1 cellular context compared by ENCODE assay signal in genomic region chr17:42290577-42290976, GRCh38.
TF ChIP-seq lines count a peak whose summit lies in the region.

No MANE protein-coding gene starts in this region.

TF ChIP-seq in K562, 482 proteins besides CTCF, POLR2A, EP300 and RAD21 (continues in another document):
- peak; percentile 41 for TF ChIP-seq PRDM10 (IDR thresholded peaks at IDR 0.05; ENCODE audit: partially characterized antibody)
- TF ChIP-seq RFX1 (IDR thresholded peaks at IDR 0.05): no peak
- no peak for TF ChIP-seq KHSRP (IDR thresholded peaks at IDR 0.05)
- peak; percentile 83 to 91 for TF ChIP-seq KDM1A (IDR thresholded peaks at IDR 0.05)
- TF ChIP-seq BHLHE40 (IDR thresholded peaks at IDR 0.05; ENCODE audit: low read length): no peak
- 0 out of 4 replicates have a peak, but pooled peaks of 1 of the 2 experiments have one; percentile 8 for TF ChIP-seq RCOR1 (IDR thresholded peaks at IDR 0.05; ENCODE audit: borderline replicate concordance in 1 of 2, low read depth in 2 of 2, low read length in 2 of 2)
- no peak for TF ChIP-seq KDM4B (IDR thresholded peaks at IDR 0.05; ENCODE audit: borderline replicate concordance in 2 of 2, low read depth in 1 of 2)
- TF ChIP-seq ZNF212 (CRISPR knock-in tag; IDR thresholded peaks at IDR 0.05): no peak
- TF ChIP-seq L3MBTL2 (IDR thresholded peaks at IDR 0.05): no peak
- no peak for TF ChIP-seq FOXM1 (IDR thresholded peaks at IDR 0.05; ENCODE audit: low read depth)
- TF ChIP-seq FOXM1 (CRISPR knock-in tag; IDR thresholded peaks at IDR 0.05; ENCODE audit: low read depth): no peak
- no peak for TF ChIP-seq NR4A1 (CRISPR knock-in tag; IDR thresholded peaks at IDR 0.05)
- peak; percentile 38; the same call in 1 of the 2 replicates for TF ChIP-seq NR4A1 (tag; IDR thresholded peaks at IDR 0.05)
- TF ChIP-seq ZNF347 (CRISPR knock-in tag; IDR thresholded peaks at IDR 0.05; ENCODE audit: low read depth): no peak
- TF ChIP-seq ZBTB43 (CRISPR knock-in tag; IDR thresholded peaks at IDR 0.05): no peak
- no peak for TF ChIP-seq MITF (IDR thresholded peaks at IDR 0.05)
- no peak for TF ChIP-seq GTF2E2 (tag; IDR thresholded peaks at IDR 0.05)
- no peak for TF ChIP-seq MIER1 (IDR thresholded peaks at IDR 0.05; ENCODE audit: low read depth)
- TF ChIP-seq EZH2 (IDR thresholded peaks at IDR 0.05; ENCODE audit: borderline replicate concordance, low read depth, low read length): no peak
- peak; percentile 82; the same call in 1 of the 2 replicates for TF ChIP-seq SMARCA5 (IDR thresholded peaks at IDR 0.05)
- TF ChIP-seq TCF3 (CRISPR knock-in tag; IDR thresholded peaks at IDR 0.05): no peak
- no peak for TF ChIP-seq CHD2 (IDR thresholded peaks at IDR 0.05; ENCODE audit: low read depth, low read length)
- no peak for TF ChIP-seq ZNF134 (CRISPR knock-in tag; conservative IDR thresholded peaks at IDR 0.05)
- TF ChIP-seq CHD4 (IDR thresholded peaks at IDR 0.05; ENCODE audit: insufficient read depth, insufficient replicate concordance, low read depth, low read length, poor library complexity, severe bottlenecking): no peak
- no peak for TF ChIP-seq ZNF512 (tag; IDR thresholded peaks at IDR 0.05)
- no peak for TF ChIP-seq DLX4 (CRISPR knock-in tag; IDR thresholded peaks at IDR 0.05)
- no peak for TF ChIP-seq MAFF (IDR thresholded peaks at IDR 0.05; ENCODE audit: low read length)
- TF ChIP-seq HDAC1 (IDR thresholded peaks at IDR 0.05): peak in 1 of 2 experiments; percentile 14; a peak in 2 of 4 replicates
- TF ChIP-seq MNT (conservative IDR thresholded peaks at IDR 0.05): no peak
- peak; percentile 87 for TF ChIP-seq ADNP (tag; IDR thresholded peaks at IDR 0.05)
- TF ChIP-seq ZNF197 (CRISPR knock-in tag; IDR thresholded peaks at IDR 0.05; ENCODE audit: low read depth): no peak
- TF ChIP-seq RNF2 (IDR thresholded peaks at IDR 0.05): no peak
- no peak for TF ChIP-seq MBD1 (CRISPR knock-in tag; IDR thresholded peaks at IDR 0.05)
- TF ChIP-seq GATAD2A (IDR thresholded peaks at IDR 0.05): no peak
- peak; percentile 95 for TF ChIP-seq RBM25 (IDR thresholded peaks at IDR 0.05; ENCODE audit: low read depth, low read length, severe bottlenecking)
- TF ChIP-seq PRPF4 (IDR thresholded peaks at IDR 0.05; ENCODE audit: insufficient read depth, low read depth, low read length, poor library complexity, severe bottlenecking): no peak
- TF ChIP-seq ZNF274 (IDR thresholded peaks at IDR 0.05; ENCODE audit: borderline replicate concordance, low read depth, low read length): no peak
- no peak for TF ChIP-seq MED1 (CRISPR knock-in tag; IDR thresholded peaks at IDR 0.05; ENCODE audit: borderline replicate concordance)
- TF ChIP-seq SIN3A (IDR thresholded peaks at IDR 0.05; ENCODE audit: borderline replicate concordance in 2 of 2, control insufficient read depth in 1 of 2, low read depth in 2 of 2, low read length in 2 of 2): peak in 1 of 2 experiments; percentile 72; a peak in 1 of 4 replicates
- TF ChIP-seq ZNF146 (CRISPR knock-in tag; IDR thresholded peaks at IDR 0.05; ENCODE audit: unreplicated experiment): no peak
- no peak for TF ChIP-seq FOXA3 (CRISPR knock-in tag; conservative IDR thresholded peaks at IDR 0.05 in 1 of 2, IDR thresholded peaks at IDR 0.05 in 1 of 2)
- no peak for TF ChIP-seq SRSF7 (optimal IDR thresholded peaks at IDR 0.05; ENCODE audit: low read depth, low read length)
- no peak for TF ChIP-seq NR2F6 (CRISPR knock-in tag; IDR thresholded peaks at IDR 0.05)
- TF ChIP-seq TBP (optimal IDR thresholded peaks at IDR 0.05; ENCODE audit: low read depth, low read length): no peak
- no peak for TF ChIP-seq ZFX (CRISPR knock-in tag; IDR thresholded peaks at IDR 0.05)
- 0 out of 2 replicates have a peak, but pooled peaks have one; percentile 16 for TF ChIP-seq ZNF24 (IDR thresholded peaks at IDR 0.05)
- TF ChIP-seq SNIP1 (IDR thresholded peaks at IDR 0.05; ENCODE audit: low read depth): no peak
- no peak for TF ChIP-seq IRF1 (CRISPR knock-in tag; IDR thresholded peaks at IDR 0.05; ENCODE audit: borderline replicate concordance)
- peak; percentile 97 for TF ChIP-seq BCOR (IDR thresholded peaks at IDR 0.05)
- TF ChIP-seq NCOA2 (IDR thresholded peaks at IDR 0.05; ENCODE audit: partially characterized antibody in 2 of 2): no peak
- no peak for TF ChIP-seq MBD2 (IDR thresholded peaks at IDR 0.05; ENCODE audit: borderline replicate concordance, low read depth)
- TF ChIP-seq SMAD1 (IDR thresholded peaks at IDR 0.05; ENCODE audit: low read depth, low read length, partially characterized antibody): no peak
- no peak for TF ChIP-seq SP1 (CRISPR knock-in tag; IDR thresholded peaks at IDR 0.05)
- no peak for TF ChIP-seq ZNF583 (CRISPR knock-in tag; IDR thresholded peaks at IDR 0.05)
- TF ChIP-seq ZNF395 (CRISPR knock-in tag; IDR thresholded peaks at IDR 0.05): no peak
- no peak for TF ChIP-seq NFIC (IDR thresholded peaks at IDR 0.05)
- TF ChIP-seq NCOA6 (IDR thresholded peaks at IDR 0.05): no peak
- TF ChIP-seq THAP12 (CRISPR knock-in tag; IDR thresholded peaks at IDR 0.05): no peak
- TF ChIP-seq POLR2G (IDR thresholded peaks at IDR 0.05; ENCODE audit: low read depth, low read length): no peak
